ENCODE assay signal across 8 cellular contexts in the genomic region with DNA sequence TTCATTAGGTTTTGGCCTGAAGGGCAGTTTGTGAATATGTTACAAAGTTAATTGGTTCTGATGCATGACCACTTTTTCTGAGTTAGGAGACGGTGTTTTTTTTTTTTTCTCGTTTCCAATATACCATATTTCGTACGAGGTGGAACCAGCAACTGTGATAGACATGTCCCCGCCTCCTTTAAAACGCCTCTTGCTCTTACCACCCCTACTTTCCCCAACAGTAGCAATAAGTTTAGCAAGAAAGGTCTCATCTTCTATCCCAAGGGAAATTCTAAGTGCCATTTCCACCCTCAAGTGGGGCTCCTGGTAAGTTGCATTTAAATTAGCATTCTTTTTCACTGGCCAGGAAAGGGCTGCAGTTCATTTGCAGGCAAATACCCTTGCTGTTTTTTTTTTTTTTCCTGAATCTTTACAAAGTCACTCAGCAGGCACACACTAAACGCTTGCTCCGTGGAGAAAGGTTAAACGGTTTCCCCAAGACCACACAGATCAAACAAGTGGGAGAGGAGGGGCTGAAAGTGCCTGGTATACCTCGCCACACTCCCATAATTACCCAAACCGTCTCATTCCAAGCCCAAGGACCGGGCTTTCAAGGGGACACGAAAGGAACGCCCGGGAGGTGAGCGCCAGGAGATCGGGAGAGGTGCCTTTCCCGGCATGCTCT. TPM values are rescaled to one million over a fixed set of nuclear protein-coding genes. Genes with fewer than 3 reads are reported as not detected.
DNase-seq lines count a peak whose midpoint lies in the region; TF ChIP-seq lines count a peak whose summit lies in the region.

No MANE protein-coding gene starts in this region.

- POLR2A ChIA-PET in RWPE1 (lab: Yijun Ruan, JAX; ENCODE audit: low non-redundant PET): no interaction called here

- DNase-seq in NCI-H2029 treated with DMSO at 0.1 percent for 48 hours (lab: John Stamatoyannopoulos, UW) (peak; percentile 10), NCI-H2029 (lab: John Stamatoyannopoulos, UW) (no peak), RWPE1 (ENCODE audit: low spot score) (no peak), epithelial cell of prostate (ENCODE audit: low read depth, low spot score) (no peak), osteoblast (ENCODE audit: insufficient read length, low spot score, missing footprints) (peak; percentile 59), posterior cingulate gyrus (no peak), GM13977 (ENCODE audit: low spot score) (no peak), cortex of kidney (lab: John Stamatoyannopoulos, UW) (no peak)

- no peaks in the 10 kb centered on the region for H3K36me3 ChIP-seq in osteoblast (ENCODE audit: insufficient read depth, low read length)

- H3K4me2 ChIP-seq in osteoblast (ENCODE audit: insufficient read depth, low read length): peak overlapping the region; percentile 89

- H3K27ac ChIP-seq in RWPE1: peak overlapping the region; percentile 94
- peak overlapping the region; percentile 14 for H3K27ac ChIP-seq in epithelial cell of prostate
- no peak overlapping the region for H3K27ac ChIP-seq in osteoblast (ENCODE audit: low read depth, low read length)

- no peak for TF ChIP-seq CTCF in RWPE1 (conservative IDR thresholded peaks at IDR 0.05; ENCODE audit: low read depth)
- TF ChIP-seq CTCF in osteoblast (IDR thresholded peaks at IDR 0.05; ENCODE audit: extremely low read depth, low read depth, low read length): no peak
- TF ChIP-seq CTCF in GM13977 (IDR thresholded peaks at IDR 0.05; ENCODE audit: extremely low read depth, insufficient read depth, missing control alignments): no peak

- intact Hi-C loops in posterior cingulate gyrus (cut with DNase I): loop anchor here (5.0 kb wide), 2 partner anchors 63 to 152 kb away; partner anchors contain the start of genes MAPKBP1 and TYRO3

- no peaks in the 10 kb centered on the region for H4K20me1 ChIP-seq in osteoblast (ENCODE audit: insufficient read depth, low read length)

- in situ Hi-C loops in GM13977 (cut with MboI; ENCODE audit: low pct_unique_long_range_greater_than_20kb, low sequenced_read_pairs, unreplicated experiment): no loop called here

- no peaks in the 10 kb centered on the region for H3K27me3 ChIP-seq in osteoblast (ENCODE audit: insufficient read depth, low read length)

- H2AFZ ChIP-seq in osteoblast (ENCODE audit: low read length): peak overlapping the region; percentile 98

- H3K79me2 ChIP-seq in osteoblast (ENCODE audit: insufficient read depth, low read length): peaks cover 2% of the 10 kb centered on the region

- CTCF ChIA-PET in RWPE1 (lab: Yijun Ruan, JAX): no interaction called here

- peaks cover 14% of the 10 kb centered on the region for H3K4me1 ChIP-seq in osteoblast (ENCODE audit: insufficient read depth, low read length)

- peak overlapping the region; percentile 72 for H3K4me3 ChIP-seq in osteoblast (ENCODE audit: insufficient read depth, low read length)

- no peaks in the 10 kb centered on the region for H3K9me3 ChIP-seq in osteoblast (ENCODE audit: low read depth, low read length)

RNA-seq across cellular contexts. Expression of gene MGA, which starts 39.5 kb away (rescaled TPM):
- 40.2 and 41.0 TPM in 2 replicates for total RNA-seq in osteoblast

Comparison
In these comparisons a context has a peak if more than half of its experiments do, and no peak if none do; other contexts are left out.
1. DNase-seq: peak in NCI-H2029 treated with DMSO at 0.1 percent for 48 hours (single experiment) and osteoblast (single experiment); none in NCI-H2029 (single experiment), RWPE1 (single experiment), epithelial cell of prostate (single experiment), posterior cingulate gyrus (0 of 10), GM13977 (single experiment) and cortex of kidney (single experiment).